In genomic region chr17:15260376-15261062, GRCh38 we compare ENCODE assay signal across 1 cellular context.
A peak's percentile ranks its signal among the peaks of the same experiment; 100 is the strongest.
TF ChIP-seq lines count a peak whose summit lies in the region.

No MANE protein-coding gene starts in this region.

TF ChIP-seq in K562, 482 proteins besides CTCF, POLR2A, EP300 and RAD21 (continued from another document and continues in another):
- TF ChIP-seq AFF4 (CRISPR knock-in tag; IDR thresholded peaks at IDR 0.05) (no peak), CTCFL (IDR thresholded peaks at IDR 0.05; ENCODE audit: borderline replicate concordance, insufficient read depth, low read depth, low read length, poor library complexity, severe bottlenecking) (peak; percentile 75), ATF1 (CRISPR knock-in tag; IDR thresholded peaks at IDR 0.05) (no peak), ATF1 (tag; IDR thresholded peaks at IDR 0.05) (peak; percentile 35; the same call in 1 of the 2 replicates), ZSCAN32 (CRISPR knock-in tag; IDR thresholded peaks at IDR 0.05) (no peak), ZNF354B (CRISPR knock-in tag; IDR thresholded peaks at IDR 0.05) (no peak), HMGN3 (IDR thresholded peaks at IDR 0.05; ENCODE audit: borderline replicate concordance, extremely low read depth, insufficient read length, low read depth, low read length) (peak; percentile 19), GTF2B (IDR thresholded peaks at IDR 0.05; ENCODE audit: extremely low read depth, insufficient read length) (no peak), CTBP1 (IDR thresholded peaks at IDR 0.05; ENCODE audit: borderline replicate concordance) (peak; percentile 89), SREBF2 (CRISPR knock-in tag; IDR thresholded peaks at IDR 0.05) (no peak), FOXJ2 (tag; IDR thresholded peaks at IDR 0.05) (no peak), RERE (CRISPR knock-in tag; IDR thresholded peaks at IDR 0.05; ENCODE audit: borderline replicate concordance) (no peak), RBFOX2 (IDR thresholded peaks at IDR 0.05; ENCODE audit: low read depth, low read length) (peak; percentile 76), GABPB2 (CRISPR knock-in tag; conservative IDR thresholded peaks at IDR 0.05) (no peak), CHD4 (IDR thresholded peaks at IDR 0.05; ENCODE audit: insufficient read depth, insufficient replicate concordance, low read depth, low read length, poor library complexity, severe bottlenecking) (no peak), BRF1 (IDR thresholded peaks at IDR 0.05; ENCODE audit: borderline replicate concordance, extremely low read depth, insufficient read length) (no peak), ZBTB11 (CRISPR knock-in tag; IDR thresholded peaks at IDR 0.05) (0 out of 6 replicates have a peak, but pooled peaks of 1 of the 3 experiments have one; percentile 18), DEAF1 (CRISPR knock-in tag; IDR thresholded peaks at IDR 0.05) (no peak), ZNF134 (CRISPR knock-in tag; conservative IDR thresholded peaks at IDR 0.05) (no peak), HOMEZ (CRISPR knock-in tag; IDR thresholded peaks at IDR 0.05) (no peak), JUN (IDR thresholded peaks at IDR 0.05; ENCODE audit: borderline replicate concordance, low read depth, low read length) (0 out of 2 replicates have a peak, but pooled peaks have one; percentile 24), JUN (CRISPR knock-in tag; IDR thresholded peaks at IDR 0.05; ENCODE audit: borderline replicate concordance) (no peak), FUS (optimal IDR thresholded peaks at IDR 0.05; ENCODE audit: low read depth, low read length) (no peak), CCNT2 (IDR thresholded peaks at IDR 0.05; ENCODE audit: borderline replicate concordance, extremely low read depth, insufficient read length, low read depth, low read length) (peak; percentile 51), POLR2AphosphoS5 (IDR thresholded peaks at IDR 0.05; ENCODE audit: control insufficient read depth, insufficient read depth, low read depth, low read length) (no peak), ZBTB34 (CRISPR knock-in tag; IDR thresholded peaks at IDR 0.05) (no peak), TFAM (CRISPR knock-in tag; conservative IDR thresholded peaks at IDR 0.05) (no peak), SRSF7 (optimal IDR thresholded peaks at IDR 0.05; ENCODE audit: low read depth, low read length) (no peak), MNT (conservative IDR thresholded peaks at IDR 0.05) (no peak; a peak in 1 of 4 replicates)
